ENCODE assay signal across 17 cellular contexts in genomic region chr7:49766966-49767365, GRCh38. TPM values are rescaled to one million over a fixed set of nuclear protein-coding genes. Genes with fewer than 3 reads are reported as not detected.
DNase-seq lines count a peak whose midpoint lies in the region; ATAC-seq and TF ChIP-seq lines count a peak whose summit lies in the region.
"Had no signal": no experiment of that assay in that cellular context is flagged by ENCODE, and none has a peak within 500 bp of the region (broad histone marks: within the 10 kb centered on the region; RNA-seq: fewer than 3 reads in every experiment).

No MANE protein-coding gene starts in this region.

- no peak for TF ChIP-seq POLR2A in gastrocnemius medialis (IDR thresholded peaks at IDR 0.05)

- POLR2A ChIA-PET in GM10248 (lab: Yijun Ruan, JAX), result no interaction called here

- H3K27ac ChIP-seq in gastrocnemius medialis, result no peak overlapping the region
- H3K27ac ChIP-seq: coronary artery, SK-N-MC had no signal

- in situ Hi-C loops in gastrocnemius medialis (cut with MboI; ENCODE audit: low sequenced_read_pairs in 4 of 4), result no loop called here

- peaks cover 0 to 5% (median under 1%) of the 10 kb centered on the region in 3 donors for H3K27me3 ChIP-seq in gastrocnemius medialis

- no peaks in the 10 kb centered on the region for H3K9me3 ChIP-seq in gastrocnemius medialis

- no peaks in the 10 kb centered on the region for H3K36me3 ChIP-seq in gastrocnemius medialis

- no peak for TF ChIP-seq CTCF in GM10248 (IDR thresholded peaks at IDR 0.05; ENCODE audit: control extremely low read depth, extremely low read depth, low read depth, missing control alignments)
- TF ChIP-seq CTCF in gastrocnemius medialis (IDR thresholded peaks at IDR 0.05 in 4 of 5, conservative IDR thresholded peaks at IDR 0.05 in 1 of 5), result no peak

- H3K4me3 ChIP-seq in gastrocnemius medialis, result no peak overlapping the region
- H3K4me3 ChIP-seq: coronary artery, SK-N-MC had no signal

- ATAC-seq in GM19351 (IDR thresholded peaks at IDR 0.05; ENCODE audit: unreplicated experiment) (peak; percentile 71), HG02678 (IDR thresholded peaks at IDR 0.05; ENCODE audit: unreplicated experiment) (peak; percentile 88), HG03432 (IDR thresholded peaks at IDR 0.05; ENCODE audit: unreplicated experiment) (peak; percentile 88), gastrocnemius medialis (no peak)
- ATAC-seq: left lobe of liver had no signal

- peak; percentile 60 for DNase-seq in GM10248 (ENCODE audit: extremely low spot score)
- no peak for DNase-seq in central memory CD4-positive, alpha-beta T cell
- DNase-seq in cortex of kidney (lab: John Stamatoyannopoulos, UW), result no peak
- DNase-seq in gastrocnemius medialis, result no peak
- no peak for DNase-seq in NCI-H82 (lab: John Stamatoyannopoulos, UW)
- DNase-seq: activated CD4-positive, alpha-beta T cell treated with anti-CD3 and anti-CD28 coated beads, Interleukin-2, amount 10 ng/mL, durations not matched to agents 24 days and 14 days; NCI-H446 treated with DMSO at 0.1 percent for 48 hours had no signal

- intact Hi-C loops in gastrocnemius medialis (cut with DNase I; ENCODE audit: low total_unique reads), result no loop called here

- H3K4me1 ChIP-seq in gastrocnemius medialis, result no peaks in the 10 kb centered on the region

- CTCF ChIA-PET in GM10248 (lab: Yijun Ruan, JAX), result no interaction called here

RNA-seq across cellular contexts. Expression of gene VWC2, which starts 6.5 kb away (rescaled TPM):
- not detected for total RNA-seq in gastrocnemius medialis
- total RNA-seq: A673; activated CD4-positive, alpha-beta T cell treated with anti-CD3 and anti-CD28 coated beads, Interleukin-2, amount 10 ng/mL, durations not matched to agents 24 days and 14 days; Daoy; fibroblast of villous mesenchyme; left lobe of liver; osteoblast had no signal

Comparison
In these comparisons a context has a peak if more than half of its experiments do, and no peak if none do; other contexts are left out.
1. ATAC-seq: peak in GM19351 (single experiment), HG02678 (single experiment) and HG03432 (single experiment); none in gastrocnemius medialis (0 of 2).